1 cellular context compared by ENCODE assay signal in the genomic region with DNA sequence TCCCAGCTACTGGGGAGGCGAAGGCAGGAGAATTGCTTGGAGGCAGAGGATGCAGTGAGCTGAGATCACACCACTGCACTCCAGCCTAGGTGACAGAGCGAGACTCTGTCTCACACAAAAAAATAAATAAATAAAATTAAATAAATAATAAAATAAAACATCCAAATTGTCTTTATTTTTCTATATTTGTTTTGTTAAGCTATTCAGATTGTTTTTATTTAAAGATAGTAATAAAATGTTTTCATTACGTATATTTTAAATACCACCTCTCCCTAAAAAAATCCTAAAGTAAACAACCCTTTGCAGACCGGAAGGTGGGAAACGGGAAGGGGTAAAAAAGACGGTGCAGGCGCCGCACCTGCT.
TF ChIP-seq lines count a peak whose summit lies in the region.

No MANE protein-coding gene starts in this region.

TF ChIP-seq in GM12878, 131 proteins besides CTCF, POLR2A, EP300 and RAD21:
- no peak for TF ChIP-seq GATAD2B (conservative IDR thresholded peaks at IDR 0.05; ENCODE audit: low read depth)
- TF ChIP-seq SMC3 (IDR thresholded peaks at IDR 0.05; ENCODE audit: borderline replicate concordance, low read length): no peak
- no peak for TF ChIP-seq ATF7 (IDR thresholded peaks at IDR 0.05; ENCODE audit: low read depth)
- TF ChIP-seq ETV6 (conservative IDR thresholded peaks at IDR 0.05 in 1 of 2, IDR thresholded peaks at IDR 0.05 in 1 of 2; ENCODE audit: borderline replicate concordance in 1 of 2, low read depth in 1 of 2): no peak
- TF ChIP-seq PRDM15 (CRISPR knock-in tag; IDR thresholded peaks at IDR 0.05): no peak
- TF ChIP-seq PAX8 (IDR thresholded peaks at IDR 0.05): no peak
- TF ChIP-seq E2F8 (IDR thresholded peaks at IDR 0.05; ENCODE audit: low read depth, partially characterized antibody): no peak
- TF ChIP-seq RAD51 (IDR thresholded peaks at IDR 0.05): no peak
- no peak for TF ChIP-seq CBX3 (IDR thresholded peaks at IDR 0.05; ENCODE audit: borderline replicate concordance, low read depth)
- TF ChIP-seq IRF5 (IDR thresholded peaks at IDR 0.05; ENCODE audit: borderline replicate concordance): no peak
- TF ChIP-seq ZSCAN29 (IDR thresholded peaks at IDR 0.05): no peak
- TF ChIP-seq HDAC6 (IDR thresholded peaks at IDR 0.05; ENCODE audit: unreplicated experiment): no peak
- no peak for TF ChIP-seq BCL11A (IDR thresholded peaks at IDR 0.05; ENCODE audit: low read depth, low read length)
- TF ChIP-seq BMI1 (IDR thresholded peaks at IDR 0.05; ENCODE audit: borderline replicate concordance): no peak
- TF ChIP-seq, protein P1, sequence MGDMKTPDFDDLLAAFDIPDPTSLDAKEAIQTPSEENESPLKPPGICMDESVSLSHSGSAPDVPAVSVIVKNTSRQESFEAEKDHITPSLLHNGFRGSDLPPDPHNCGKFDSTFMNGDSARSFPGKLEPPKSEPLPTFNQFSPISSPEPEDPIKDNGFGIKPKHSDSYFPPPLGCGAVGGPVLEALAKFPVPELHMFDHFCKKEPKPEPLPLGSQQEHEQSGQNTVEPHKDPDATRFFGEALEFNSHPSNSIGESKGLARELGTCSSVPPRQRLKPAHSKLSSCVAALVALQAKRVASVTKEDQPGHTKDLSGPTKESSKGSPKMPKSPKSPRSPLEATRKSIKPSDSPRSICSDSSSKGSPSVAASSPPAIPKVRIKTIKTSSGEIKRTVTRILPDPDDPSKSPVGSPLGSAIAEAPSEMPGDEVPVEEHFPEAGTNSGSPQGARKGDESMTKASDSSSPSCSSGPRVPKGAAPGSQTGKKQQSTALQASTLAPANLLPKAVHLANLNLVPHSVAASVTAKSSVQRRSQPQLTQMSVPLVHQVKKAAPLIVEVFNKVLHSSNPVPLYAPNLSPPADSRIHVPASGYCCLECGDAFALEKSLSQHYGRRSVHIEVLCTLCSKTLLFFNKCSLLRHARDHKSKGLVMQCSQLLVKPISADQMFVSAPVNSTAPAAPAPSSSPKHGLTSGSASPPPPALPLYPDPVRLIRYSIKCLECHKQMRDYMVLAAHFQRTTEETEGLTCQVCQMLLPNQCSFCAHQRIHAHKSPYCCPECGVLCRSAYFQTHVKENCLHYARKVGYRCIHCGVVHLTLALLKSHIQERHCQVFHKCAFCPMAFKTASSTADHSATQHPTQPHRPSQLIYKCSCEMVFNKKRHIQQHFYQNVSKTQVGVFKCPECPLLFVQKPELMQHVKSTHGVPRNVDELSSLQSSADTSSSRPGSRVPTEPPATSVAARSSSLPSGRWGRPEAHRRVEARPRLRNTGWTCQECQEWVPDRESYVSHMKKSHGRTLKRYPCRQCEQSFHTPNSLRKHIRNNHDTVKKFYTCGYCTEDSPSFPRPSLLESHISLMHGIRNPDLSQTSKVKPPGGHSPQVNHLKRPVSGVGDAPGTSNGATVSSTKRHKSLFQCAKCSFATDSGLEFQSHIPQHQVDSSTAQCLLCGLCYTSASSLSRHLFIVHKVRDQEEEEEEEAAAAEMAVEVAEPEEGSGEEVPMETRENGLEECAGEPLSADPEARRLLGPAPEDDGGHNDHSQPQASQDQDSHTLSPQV (IDR thresholded peaks at IDR 0.05): no peak
- no peak for TF ChIP-seq NBN (IDR thresholded peaks at IDR 0.05)
- no peak for TF ChIP-seq ZBTB11 (CRISPR knock-in tag; IDR thresholded peaks at IDR 0.05)
